ENCODE assay signal across 15 cellular contexts in the genomic region with DNA sequence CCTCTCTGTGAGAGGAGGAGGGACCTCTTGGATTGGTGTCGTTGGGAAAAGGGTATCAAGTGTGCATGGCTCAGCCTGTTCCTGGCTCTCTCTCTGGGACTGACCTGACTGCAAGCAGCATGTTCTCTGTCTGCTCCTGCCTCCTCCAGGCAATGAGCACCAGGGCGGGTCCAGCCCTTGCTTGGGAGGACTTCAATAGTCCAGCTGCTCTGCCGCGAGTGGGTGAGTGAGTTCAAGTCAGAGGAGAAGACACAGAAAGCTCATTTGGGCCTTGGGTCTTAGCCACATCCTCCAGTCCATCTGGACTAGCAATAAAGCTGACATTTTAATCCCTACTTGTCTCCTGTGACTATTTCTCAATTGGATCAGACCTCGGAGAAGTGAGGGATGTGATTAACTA. TPM values are rescaled to one million over a fixed set of nuclear protein-coding genes. Genes with fewer than 3 reads are reported as not detected.
A peak's percentile ranks its signal among the peaks of the same experiment; 100 is the strongest.
DNase-seq lines count a peak whose midpoint lies in the region; ATAC-seq and TF ChIP-seq lines count a peak whose summit lies in the region.
"Had no signal": no experiment of that assay in that cellular context is flagged by ENCODE, and none has a peak within 500 bp of the region (broad histone marks: within the 10 kb centered on the region; RNA-seq: fewer than 3 reads in every experiment).

No MANE protein-coding gene starts in this region.

- CTCF ChIA-PET in Caco-2 (lab: Charles Lee): no interaction called here

- no peaks in the 10 kb centered on the region for H3K4me1 ChIP-seq in Caco-2

- H3K9me3 ChIP-seq in Caco-2: peaks cover 11% of the 10 kb centered on the region

- H3K27me3 ChIP-seq in Caco-2 (replicated peaks; ENCODE audit: control insufficient read depth, insufficient read depth, low read length): no peaks in the 10 kb centered on the region

- peaks cover 84% of the 10 kb centered on the region for H3K4me1 Mint-ChIP-seq in activated T-helper 1 cell treated with anti-CD3 and anti-CD28 coated beads, Interleukin-12 subunit alpha, Interleukin-12 subunit beta, Interleukin-2, Interleukin-4 antibody, amounts not matched to agents 30 ng/mL and 10 ng/mL and 1 ng/mL, durations not matched to agents 14 hours and 24 hours and 36 hours (ENCODE audit: low read depth)
- H3K4me1 Mint-ChIP-seq in Caco-2 (ENCODE audit: low read depth, unreplicated experiment): no peaks in the 10 kb centered on the region

- intact Hi-C loops in activated T-helper 1 cell treated with anti-CD3 and anti-CD28 coated beads, Interleukin-12 subunit alpha, Interleukin-12 subunit beta, Interleukin-2, Interleukin-4 antibody, amounts not matched to agents 30 ng/mL and 10 ng/mL and 1 ng/mL, durations not matched to agents 14 hours and 24 hours and 36 hours (cut with micrococcal nuclease): no loop called here
- intact Hi-C loops in left ventricle myocardium superior (cut with micrococcal nuclease): no loop called here
- intact Hi-C loops in Caco-2 (cut with micrococcal nuclease; ENCODE audit: unreplicated experiment): no loop called here

- no peak for TF ChIP-seq CTCF in Caco-2 (IDR thresholded peaks at IDR 0.05; ENCODE audit: insufficient read depth in 1 of 2, low read depth in 1 of 2, low read length in 1 of 2, severe bottlenecking in 1 of 2, unreplicated experiment in 1 of 2)

- DNase-seq in activated CD8-positive, alpha-beta memory T cell treated with anti-CD3 and anti-CD28 coated beads for 24 hours: peak; percentile 45
- no peak for DNase-seq in activated CD8-positive, alpha-beta memory T cell treated with anti-CD3 and anti-CD28 coated beads, Interleukin-2, amount 50 U/mL, for 48 hours
- no peak for DNase-seq in activated T-helper 1 cell treated with anti-CD3 and anti-CD28 coated beads, Interleukin-12 subunit alpha, Interleukin-12 subunit beta, Interleukin-2, Interleukin-4 antibody, amounts not matched to agents 30 ng/mL and 10 ng/mL and 1 ng/mL, durations not matched to agents 14 hours and 24 hours and 36 hours (ENCODE audit: low spot score)
- DNase-seq in left ventricle myocardium superior (peak; percentile 67), Caco-2 (no peak)
- DNase-seq in stimulated activated CD8-positive, alpha-beta memory T cell treated with anti-CD3 and anti-CD28 coated beads, Interleukin-4, amount 100 ng/mL, for 48 hours: peak; percentile 22
- DNase-seq: activated naive CD8-positive, alpha-beta T cell treated with anti-CD3 and anti-CD28 coated beads, Interleukin-2, amount 10 ng/mL, durations not matched to agents 7 days and 5 days; central memory CD4-positive, alpha-beta T cell; NCI-H1092; NCI-H2171; stimulated activated CD4-positive, alpha-beta T cell treated with anti-CD3 and anti-CD28 coated beads, Interleukin-2, amount 100 ng/mL, for 48 hours had no signal

- peaks cover 59% of the 10 kb centered on the region for H3K36me3 Mint-ChIP-seq in activated T-helper 1 cell treated with anti-CD3 and anti-CD28 coated beads, Interleukin-12 subunit alpha, Interleukin-12 subunit beta, Interleukin-2, Interleukin-4 antibody, amounts not matched to agents 30 ng/mL and 10 ng/mL and 1 ng/mL, durations not matched to agents 14 hours and 24 hours and 36 hours (ENCODE audit: low read depth)
- H3K36me3 Mint-ChIP-seq in Caco-2 (ENCODE audit: insufficient read depth, unreplicated experiment): peaks cover 6% of the 10 kb centered on the region

- peak overlapping the region; percentile 7 for H3K4me3 Mint-ChIP-seq in activated T-helper 1 cell treated with anti-CD3 and anti-CD28 coated beads, Interleukin-12 subunit alpha, Interleukin-12 subunit beta, Interleukin-2, Interleukin-4 antibody, amounts not matched to agents 30 ng/mL and 10 ng/mL and 1 ng/mL, durations not matched to agents 14 hours and 24 hours and 36 hours
- no peak overlapping the region for H3K4me3 Mint-ChIP-seq in Caco-2 (ENCODE audit: unreplicated experiment)
- H3K4me3 Mint-ChIP-seq: activated naive CD8-positive, alpha-beta T cell treated with anti-CD3 and anti-CD28 coated beads, Interleukin-2, amount 10 ng/mL, durations not matched to agents 7 days and 5 days had no signal

- no peaks in the 10 kb centered on the region for H3K27me3 Mint-ChIP-seq in activated T-helper 1 cell treated with anti-CD3 and anti-CD28 coated beads, Interleukin-12 subunit alpha, Interleukin-12 subunit beta, Interleukin-2, Interleukin-4 antibody, amounts not matched to agents 30 ng/mL and 10 ng/mL and 1 ng/mL, durations not matched to agents 14 hours and 24 hours and 36 hours (ENCODE audit: insufficient read depth)
- no peaks in the 10 kb centered on the region for H3K27me3 Mint-ChIP-seq in Caco-2 (ENCODE audit: insufficient read depth, unreplicated experiment)
- H3K27me3 Mint-ChIP-seq: activated naive CD8-positive, alpha-beta T cell treated with anti-CD3 and anti-CD28 coated beads, Interleukin-2, amount 10 ng/mL, durations not matched to agents 7 days and 5 days; IgD-negative memory B cell had no signal

- BruUV-seq in Caco-2 (replicated peaks; lab: Mats Ljungman, UMichigan): no TSS peak

- H3K27ac Mint-ChIP-seq in activated T-helper 1 cell treated with anti-CD3 and anti-CD28 coated beads, Interleukin-12 subunit alpha, Interleukin-12 subunit beta, Interleukin-2, Interleukin-4 antibody, amounts not matched to agents 30 ng/mL and 10 ng/mL and 1 ng/mL, durations not matched to agents 14 hours and 24 hours and 36 hours: no peak overlapping the region
- H3K27ac Mint-ChIP-seq in Caco-2 (ENCODE audit: unreplicated experiment): no peak overlapping the region
- H3K27ac Mint-ChIP-seq: activated naive CD8-positive, alpha-beta T cell treated with anti-CD3 and anti-CD28 coated beads, Interleukin-2, amount 10 ng/mL, durations not matched to agents 7 days and 5 days had no signal

- POLR2A ChIA-PET in Caco-2 (lab: Charles Lee): no interaction called here

- peak; percentile 88 for ATAC-seq in left ventricle myocardium superior
- ATAC-seq in GM21717 (IDR thresholded peaks at IDR 0.05; ENCODE audit: unreplicated experiment): no peak
- ATAC-seq in HG03045 (IDR thresholded peaks at IDR 0.05; ENCODE audit: unreplicated experiment): no peak

- H3K36me3 ChIP-seq in Caco-2 (ENCODE audit: control insufficient read depth, insufficient read depth, low read length): no peaks in the 10 kb centered on the region

- H3K4me3 ChIP-seq in Caco-2 (ENCODE audit: low read depth, low read length): no peak overlapping the region

- peaks cover 25% of the 10 kb centered on the region for H3K9me3 Mint-ChIP-seq in activated T-helper 1 cell treated with anti-CD3 and anti-CD28 coated beads, Interleukin-12 subunit alpha, Interleukin-12 subunit beta, Interleukin-2, Interleukin-4 antibody, amounts not matched to agents 30 ng/mL and 10 ng/mL and 1 ng/mL, durations not matched to agents 14 hours and 24 hours and 36 hours
- H3K9me3 Mint-ChIP-seq in Caco-2 (ENCODE audit: unreplicated experiment): peaks cover 30% of the 10 kb centered on the region

RNA-seq across cellular contexts. Expression of a gene that starts 25.2 kb away (rescaled TPM):
- total RNA-seq in activated T-helper 1 cell treated with anti-CD3 and anti-CD28 coated beads, Interleukin-12 subunit alpha, Interleukin-12 subunit beta, Interleukin-2, Interleukin-4 antibody, amounts not matched to agents 30 ng/mL and 10 ng/mL and 1 ng/mL, durations not matched to agents 14 hours and 24 hours and 36 hours: 14.5 and 15.5 TPM in 2 replicates
- total RNA-seq in left ventricle myocardium superior (not detected), Caco-2 (2022) (0.65 TPM in 1 of 2 replicates, not detected in the other)
- total RNA-seq: SK-MEL-5 had no signal

RNA-seq across cellular contexts. Expression of a gene that starts 38.6 kb away (rescaled TPM):
- total RNA-seq in activated T-helper 1 cell treated with anti-CD3 and anti-CD28 coated beads, Interleukin-12 subunit alpha, Interleukin-12 subunit beta, Interleukin-2, Interleukin-4 antibody, amounts not matched to agents 30 ng/mL and 10 ng/mL and 1 ng/mL, durations not matched to agents 14 hours and 24 hours and 36 hours: 165 and 166 TPM in 2 replicates
- total RNA-seq in left ventricle myocardium superior (0.22 TPM), Caco-2 (2022) (not detected in 2 replicates)
- total RNA-seq: SK-MEL-5 had no signal

Comparison
In these comparisons a context has a peak if more than half of its experiments do, and no peak if none do; other contexts are left out.
1. DNase-seq: peak in activated CD8-positive, alpha-beta memory T cell treated with anti-CD3 and anti-CD28 coated beads for 24 hours (single experiment), left ventricle myocardium superior (single experiment) and stimulated activated CD8-positive, alpha-beta memory T cell treated with anti-CD3 and anti-CD28 coated beads, Interleukin-4, amount 100 ng/mL, for 48 hours (single experiment); none in activated CD8-positive, alpha-beta memory T cell treated with anti-CD3 and anti-CD28 coated beads, Interleukin-2, amount 50 U/mL, for 48 hours (single experiment), activated T-helper 1 cell treated with anti-CD3 and anti-CD28 coated beads, Interleukin-12 subunit alpha, Interleukin-12 subunit beta, Interleukin-2, Interleukin-4 antibody, amounts not matched to agents 30 ng/mL and 10 ng/mL and 1 ng/mL, durations not matched to agents 14 hours and 24 hours and 36 hours (single experiment) and Caco-2 (0 of 2).
2. RNA of a gene that starts 38.6 kb away (total RNA-seq): 165 to 166 TPM in activated T-helper 1 cell treated with anti-CD3 and anti-CD28 coated beads, Interleukin-12 subunit alpha, Interleukin-12 subunit beta, Interleukin-2, Interleukin-4 antibody, amounts not matched to agents 30 ng/mL and 10 ng/mL and 1 ng/mL, durations not matched to agents 14 hours and 24 hours and 36 hours; 0.22 TPM in left ventricle myocardium superior (single experiment) and not detected in Caco-2; every median in the first group is over 100 times any median in the second.